In genomic region chr17:39513256-39513655, GRCh38 we compare ENCODE assay signal across 1 cellular context.
TF ChIP-seq lines count a peak whose summit lies in the region.

No MANE protein-coding gene starts in this region.

TF ChIP-seq in WTC11, 78 proteins besides CTCF, POLR2A, EP300 and RAD21 (continued from another document):
- TF ChIP-seq ARID4B (CRISPR knock-in tag; IDR thresholded peaks at IDR 0.05; ENCODE audit: borderline replicate concordance) = no peak
- no peak for TF ChIP-seq ZNF512 (CRISPR knock-in tag; IDR thresholded peaks at IDR 0.05; ENCODE audit: borderline replicate concordance)
- no peak for TF ChIP-seq USF2 (CRISPR knock-in tag; IDR thresholded peaks at IDR 0.05)
- TF ChIP-seq USF1 (CRISPR knock-in tag; IDR thresholded peaks at IDR 0.05) = no peak
